9 cellular contexts compared by ENCODE assay signal in the genomic region with DNA sequence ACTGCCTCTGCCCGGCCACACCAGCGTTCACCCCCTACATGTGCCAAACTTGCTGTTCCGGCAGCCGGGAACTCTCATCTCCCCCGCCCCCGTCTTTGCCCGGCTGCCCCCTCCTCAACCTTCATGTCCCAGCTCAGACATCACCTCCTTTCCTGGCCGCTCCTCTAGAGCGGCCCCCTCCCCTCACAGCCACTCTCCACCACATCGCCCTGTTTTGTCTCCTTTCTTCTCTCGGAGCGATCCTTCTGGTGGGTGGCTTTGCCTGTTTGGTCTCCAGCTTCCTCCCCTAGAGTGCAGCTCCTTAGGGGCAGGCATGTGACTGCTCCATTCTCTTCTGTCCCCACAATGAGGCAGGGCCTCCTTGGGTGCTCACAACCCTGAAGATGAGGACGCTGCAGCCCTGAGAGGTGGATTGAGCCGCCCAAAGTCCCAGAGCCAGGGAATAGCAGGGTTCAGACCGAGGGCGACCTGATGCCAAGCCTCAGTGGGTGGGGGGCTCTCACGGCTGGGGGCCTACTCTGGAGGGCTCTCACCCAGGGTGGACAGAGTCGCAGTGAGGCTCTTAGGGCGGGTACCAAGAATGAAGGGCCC. TPM values are rescaled to one million over a fixed set of nuclear protein-coding genes. Genes with fewer than 3 reads are reported as not detected.
A peak's percentile ranks its signal among the peaks of the same experiment; 100 is the strongest.
DNase-seq lines count a peak whose midpoint lies in the region; ATAC-seq, FAIRE-seq and TF ChIP-seq lines count a peak whose summit lies in the region.
"Had no signal": no experiment of that assay in that cellular context is flagged by ENCODE, and none has a peak within 500 bp of the region (broad histone marks: within the 10 kb centered on the region; RNA-seq: fewer than 3 reads in every experiment).

No MANE protein-coding gene starts in this region.

- H3K4me2 ChIP-seq in astrocyte (ENCODE audit: low read length) (peak overlapping the region; percentile 91), mesenchymal stem cell (ENCODE audit: low read length, poor library complexity, severe bottlenecking) (no peak overlapping the region)

- peak overlapping the region; percentile 81 for H3K9ac ChIP-seq in astrocyte (ENCODE audit: low read length)
- peak overlapping the region; percentile 83 for H3K9ac ChIP-seq in mesenchymal stem cell (ENCODE audit: low read length)

- peak overlapping the region; percentile 2 for H3K4me3 Mint-ChIP-seq in astrocyte (ENCODE audit: unreplicated experiment)

- H3K9me3 ChIP-seq in heart left ventricle (no peaks in the 10 kb centered on the region), astrocyte (ENCODE audit: insufficient read depth, low read depth, low read length) (no peaks in the 10 kb centered on the region), mesenchymal stem cell (ENCODE audit: control insufficient read depth, low read length) (no peaks in the 10 kb centered on the region)

- peaks cover 7% of the 10 kb centered on the region for H3K36me3 Mint-ChIP-seq in astrocyte (ENCODE audit: low read depth, unreplicated experiment)

- FAIRE-seq in astrocyte (lab: Jason Lieb, UNC) = no peak

- no peaks in the 10 kb centered on the region for H3K9me3 Mint-ChIP-seq in astrocyte (ENCODE audit: unreplicated experiment)

- TF ChIP-seq POLR2A in heart left ventricle (IDR thresholded peaks at IDR 0.05) = no peak

- H3K79me2 ChIP-seq in astrocyte (ENCODE audit: insufficient read depth, low read length) = peaks cover 84% of the 10 kb centered on the region

- H2BK12ac ChIP-seq in mesenchymal stem cell (ENCODE audit: low read length in 2 of 2) = peak overlapping the region; percentile 98 to 99

- 56 to 66% (median 62%) methylated on average over 19 of the region's 19 CpGs for WGBS in heart left ventricle, 4 donors
- WGBS in mesenchymal stem cell = 58% methylated on average over 19 of the region's 19 CpGs
- WGBS in urinary bladder = 52% methylated on average over 19 of the region's 19 CpGs

- peak overlapping the region in 1 of 2 experiments; percentile 93 for H3K14ac ChIP-seq in mesenchymal stem cell (ENCODE audit: low read length in 2 of 2)

- DNase-seq in heart left ventricle (peak in 1 of 5 donors; percentile 45), Right ventricle myocardium superior (no peak), astrocyte (ENCODE audit: low read depth) (no peak), mesenchymal stem cell (no peak), ecto neural progenitor cell (ENCODE audit: low spot score) (no peak), NCI-H2196 treated with DMSO at 0.1 percent for 48 hours (lab: John Stamatoyannopoulos, UW; ENCODE audit: unreplicated experiment) (no peak)
- DNase-seq: activated effector memory CD4-positive, alpha-beta T cell treated with Interleukin-2 at 50 U/mL for 16 hours had no signal

- peak overlapping the region; percentile 100 for H4K91ac ChIP-seq in mesenchymal stem cell (ENCODE audit: low read length)

- H3K27ac ChIP-seq in heart left ventricle = peak overlapping the region; percentile 15 to 94 (median 82)
- peak overlapping the region; percentile 86 for H3K27ac ChIP-seq in astrocyte (ENCODE audit: low read depth, low read length)
- peak overlapping the region; percentile 83 for H3K27ac ChIP-seq in mesenchymal stem cell (ENCODE audit: low read length, poor library complexity, severe bottlenecking)
- peak overlapping the region; percentile 68 for H3K27ac ChIP-seq in urinary bladder (ENCODE audit: low read depth)

- intact Hi-C loops in heart left ventricle (cut with DNase I) = loop anchor here in 6 of 10 donors (2.0 to 5.0 kb wide), 3 partner anchors 43 to 80 kb away; a partner anchor contains a TSS
- intact Hi-C loops in Right ventricle myocardium superior (cut with DNase I) = no loop called here

- H3K4me1 Mint-ChIP-seq in astrocyte (ENCODE audit: low read depth, unreplicated experiment) = peaks cover 41% of the 10 kb centered on the region

- H3K18ac ChIP-seq in mesenchymal stem cell (ENCODE audit: low read depth in 1 of 2, low read length in 2 of 2) = peak overlapping the region; percentile 97 to 99

- peak overlapping the region; percentile 86 for H2BK120ac ChIP-seq in mesenchymal stem cell (ENCODE audit: low read depth, low read length)

- H2AFZ ChIP-seq in astrocyte (ENCODE audit: low read depth, low read length) (peak overlapping the region; percentile 69), mesenchymal stem cell (ENCODE audit: low read depth, low read length) (no peak overlapping the region)

- H3K4ac ChIP-seq in mesenchymal stem cell (ENCODE audit: low read depth in 1 of 2, low read length in 2 of 2) = peak overlapping the region; percentile 88 to 99

- H3K27ac Mint-ChIP-seq in astrocyte (ENCODE audit: unreplicated experiment) = peak overlapping the region; percentile 72

- TF ChIP-seq CTCF in heart left ventricle (IDR thresholded peaks at IDR 0.05) (peak in 2 of 12 donors; percentile 17 to 32), astrocyte (IDR thresholded peaks at IDR 0.05; ENCODE audit: insufficient read depth, low read depth, low read length) (no peak)

- H3K79me1 ChIP-seq in mesenchymal stem cell (replicated peaks; ENCODE audit: low read length, poor library complexity, severe bottlenecking) = peaks cover 39% of the 10 kb centered on the region

- peak overlapping the region; percentile 82 for H2BK15ac ChIP-seq in mesenchymal stem cell (ENCODE audit: low read depth, poor library complexity, severe bottlenecking)

- ATAC-seq in heart left ventricle (no peak), Right ventricle myocardium superior (ENCODE audit: poor library complexity) (no peak), GM21360 (IDR thresholded peaks at IDR 0.05; ENCODE audit: unreplicated experiment) (no peak)

- H2AK5ac ChIP-seq in mesenchymal stem cell (ENCODE audit: low read length, severe bottlenecking) = peak overlapping the region; percentile 85

- H3K4me3 ChIP-seq in heart left ventricle (peak overlapping the region in 10 of 12 donors; percentile 18 to 50 (median 34)), astrocyte (ENCODE audit: insufficient read depth, low read depth, low read length) (peak overlapping the region; percentile 52), mesenchymal stem cell (ENCODE audit: insufficient read depth in 1 of 2, low read depth in 1 of 2, low read length in 2 of 2) (peak overlapping the region; percentile 20 to 71), urinary bladder (ENCODE audit: low read depth, low read length) (no peak overlapping the region)

- peak overlapping the region in 1 of 2 experiments; percentile 75 for H3K23ac ChIP-seq in mesenchymal stem cell (ENCODE audit: low read length in 2 of 2)

- no peaks in the 10 kb centered on the region for H3K27me3 Mint-ChIP-seq in astrocyte (ENCODE audit: low read depth, unreplicated experiment)

- peak overlapping the region; percentile 98 for H4K8ac ChIP-seq in mesenchymal stem cell (ENCODE audit: low read length)

- peaks cover 18 to 95% (median 80%) of the 10 kb centered on the region in 12 donors for H3K4me1 ChIP-seq in heart left ventricle
- peaks cover 43% of the 10 kb centered on the region for H3K4me1 ChIP-seq in astrocyte (ENCODE audit: insufficient read depth, low read length)
- H3K4me1 ChIP-seq in mesenchymal stem cell (ENCODE audit: control insufficient read depth, insufficient read depth, low read depth, low read length) = peaks cover 53% of the 10 kb centered on the region
- H3K4me1 ChIP-seq in urinary bladder (ENCODE audit: insufficient read depth) = no peaks in the 10 kb centered on the region

- H4K20me1 ChIP-seq in astrocyte (ENCODE audit: insufficient read depth, low read length) = peaks cover 31% of the 10 kb centered on the region

- H3K27me3 ChIP-seq in heart left ventricle (no peaks in the 10 kb centered on the region), astrocyte (ENCODE audit: insufficient read depth, low read length) (no peaks in the 10 kb centered on the region), mesenchymal stem cell (ENCODE audit: control insufficient read depth in 1 of 2, insufficient read depth in 1 of 2, low read length in 2 of 2) (no peaks in the 10 kb centered on the region)

- H3K36me3 ChIP-seq in heart left ventricle = no peaks in the 10 kb centered on the region
- no peaks in the 10 kb centered on the region for H3K36me3 ChIP-seq in astrocyte (ENCODE audit: insufficient read depth, low read length)
- H3K36me3 ChIP-seq in mesenchymal stem cell (ENCODE audit: control insufficient read depth in 1 of 2, insufficient read depth in 2 of 2, low read depth in 1 of 2, low read length in 2 of 2) = peaks cover 6% of the 10 kb centered on the region in 2 experiments
- H3K36me3 ChIP-seq in urinary bladder (ENCODE audit: insufficient read depth) = no peaks in the 10 kb centered on the region

- H2BK5ac ChIP-seq in mesenchymal stem cell (ENCODE audit: low read depth, low read length, poor library complexity, severe bottlenecking) = no peak overlapping the region

RNA-seq across cellular contexts. Expression of a gene that starts 44.9 kb away (rescaled TPM):
- 100 to 1,000 TPM in 1 of 9 donors, 10 to 100 TPM in 8; 37.3 to 140 (median 59.4) TPM for total RNA-seq in heart left ventricle
- polyA plus RNA-seq in heart left ventricle = 10 to 100 TPM; 38.4 to 61.3 TPM
- 45.3 TPM for total RNA-seq in Right ventricle myocardium superior
- 172 and 182 TPM in 2 replicates for total RNA-seq in astrocyte
- 229 TPM for polyA plus RNA-seq in mesenchymal stem cell (2013, experiment 1 of 2)
- 222 TPM for polyA plus RNA-seq in mesenchymal stem cell (2013, experiment 2 of 2)
- total RNA-seq in urinary bladder = 32.5 TPM
- polyA plus RNA-seq in urinary bladder = 121 TPM
